Comparison of ENCODE assay signal across 26 cellular contexts in the genomic region with DNA sequence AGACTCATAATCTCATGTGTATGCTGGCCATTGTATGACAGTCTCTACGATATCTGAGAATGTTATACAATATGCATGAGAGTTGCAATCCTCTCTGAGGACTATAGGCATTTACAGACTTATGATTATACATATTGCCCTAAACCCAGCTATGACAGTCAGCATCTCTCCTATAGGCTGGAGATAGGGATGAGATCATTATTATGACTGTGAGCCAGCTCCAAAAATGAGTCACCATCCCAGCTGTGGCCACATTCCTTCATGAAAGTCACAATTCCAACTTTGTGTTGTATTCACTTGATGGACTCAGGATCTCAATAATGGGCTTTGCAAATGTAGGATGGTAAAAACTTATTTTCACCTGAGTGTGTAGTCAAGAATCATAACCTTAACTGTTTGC.
DNase-seq lines count a peak whose midpoint lies in the region; ATAC-seq and TF ChIP-seq lines count a peak whose summit lies in the region.
"Had no signal": no experiment of that assay in that cellular context is flagged by ENCODE, and none has a peak within 500 bp of the region (broad histone marks: within the 10 kb centered on the region; RNA-seq: fewer than 3 reads in every experiment).

No MANE protein-coding gene starts in this region.

- H3K27ac Mint-ChIP-seq in CD4-positive, alpha-beta memory T cell, result no peak overlapping the region
- H3K27ac Mint-ChIP-seq: activated CD4-positive, alpha-beta memory T cell treated with anti-CD3 and anti-CD28 coated beads, Interleukin-2, amount 10 ng/mL, durations not matched to agents 7 days and 5 days; activated naive CD8-positive, alpha-beta T cell treated with anti-CD3 and anti-CD28 coated beads, Interleukin-2, amount 10 ng/mL, durations not matched to agents 7 days and 5 days; natural killer cell; T-helper 1 cell treated with Interleukin-12 subunit alpha and Interleukin-12 subunit beta and Interleukin-4 antibody, amounts not matched to agents 30 μg/mL and 1 μg/mL, for 36 hours; WTC11 had no signal

- no peak overlapping the region for H3K4me3 ChIP-seq in GM23248
- no peak overlapping the region for H3K4me3 ChIP-seq in foreskin fibroblast (ENCODE audit: low read depth in 1 of 2, low read length in 2 of 2)
- no peak overlapping the region for H3K4me3 ChIP-seq in CD4-positive, alpha-beta memory T cell (ENCODE audit: low read length in 2 of 2)
- H3K4me3 ChIP-seq: BLaER1 treated with 17β-estradiol and CSF1 and Interleukin-3, amounts not matched to agents 10 nM and 100 nM; esophagus squamous epithelium; vagina had no signal

- no peak overlapping the region for H3K9ac ChIP-seq in GM23248
- H3K9ac ChIP-seq: BLaER1 treated with 17β-estradiol and CSF1 and Interleukin-3, amounts not matched to agents 10 nM and 100 nM had no signal

- no peaks in the 10 kb centered on the region for H3K36me3 ChIP-seq in GM23248 (ENCODE audit: low read depth)
- no peaks in the 10 kb centered on the region for H3K36me3 ChIP-seq in CD4-positive, alpha-beta memory T cell (ENCODE audit: insufficient read depth, low read length)
- H3K36me3 ChIP-seq: BLaER1 treated with 17β-estradiol and CSF1 and Interleukin-3, amounts not matched to agents 10 nM and 100 nM; brain microvascular endothelial cell; esophagus squamous epithelium; vagina had no signal

- no peaks in the 10 kb centered on the region for H3K9me2 ChIP-seq in GM23248 (ENCODE audit: insufficient read depth)

- TF ChIP-seq CTCF in RWPE1 (conservative IDR thresholded peaks at IDR 0.05; ENCODE audit: low read depth) (no peak), foreskin fibroblast (IDR thresholded peaks at IDR 0.05; ENCODE audit: low read depth, low read length) (no peak)

- no peak overlapping the region for H2AFZ ChIP-seq in GM23248

- no peaks in the 10 kb centered on the region for H4K20me1 ChIP-seq in GM23248 (ENCODE audit: insufficient read depth)
- H4K20me1 ChIP-seq: BLaER1 treated with 17β-estradiol and CSF1 and Interleukin-3, amounts not matched to agents 10 nM and 100 nM had no signal

- no peaks in the 10 kb centered on the region for H3K36me3 Mint-ChIP-seq in CD4-positive, alpha-beta memory T cell
- H3K36me3 Mint-ChIP-seq: activated naive CD8-positive, alpha-beta T cell treated with anti-CD3 and anti-CD28 coated beads, Interleukin-2, amount 10 ng/mL, durations not matched to agents 7 days and 5 days; natural killer cell; WTC11 had no signal

- no peak for ATAC-seq in HG03280 (IDR thresholded peaks at IDR 0.05; ENCODE audit: unreplicated experiment)
- ATAC-seq: activated T-cell treated with anti-CD3 and anti-CD28 coated beads, Interleukin-2, amount 50 U/mL, for 4 hours; natural killer cell; WTC11 had no signal

- no peak overlapping the region for H3K4me3 Mint-ChIP-seq in CD4-positive, alpha-beta memory T cell
- H3K4me3 Mint-ChIP-seq: activated CD4-positive, alpha-beta memory T cell treated with anti-CD3 and anti-CD28 coated beads, Interleukin-2, amount 10 ng/mL, durations not matched to agents 7 days and 5 days; activated naive CD8-positive, alpha-beta T cell treated with anti-CD3 and anti-CD28 coated beads, Interleukin-2, amount 10 ng/mL, durations not matched to agents 7 days and 5 days; activated T-cell treated with anti-CD3 and anti-CD28 coated beads, Interleukin-2, amount 50 U/mL, for 4 hours; natural killer cell; T-helper 1 cell treated with Interleukin-12 subunit alpha and Interleukin-12 subunit beta and Interleukin-4 antibody, amounts not matched to agents 30 μg/mL and 1 μg/mL, for 36 hours; WTC11 had no signal

- H3K27ac ChIP-seq in GM23248 (no peak overlapping the region), RWPE1 (no peak overlapping the region)
- no peak overlapping the region for H3K27ac ChIP-seq in CD4-positive, alpha-beta memory T cell (ENCODE audit: low read depth, low read length)
- H3K27ac ChIP-seq: BLaER1 treated with 17β-estradiol and CSF1 and Interleukin-3, amounts not matched to agents 10 nM and 100 nM; brain microvascular endothelial cell; esophagus squamous epithelium; vagina had no signal

- POLR2A ChIA-PET in RWPE1 (lab: Yijun Ruan, JAX; ENCODE audit: low non-redundant PET), result no interaction called here
- POLR2A ChIA-PET in CD4-positive, alpha-beta memory T cell (lab: Charles Lee; ENCODE audit: partially characterized antibody), result no interaction called here

- H3K4me1 ChIP-seq in GM23248 (ENCODE audit: insufficient read depth), result peaks cover 8% of the 10 kb centered on the region; the same call in 1 of the 2 replicates
- no peaks in the 10 kb centered on the region for H3K4me1 ChIP-seq in CD4-positive, alpha-beta memory T cell (ENCODE audit: insufficient read depth, low read length)
- H3K4me1 ChIP-seq: BLaER1 treated with 17β-estradiol and CSF1 and Interleukin-3, amounts not matched to agents 10 nM and 100 nM; esophagus squamous epithelium; vagina had no signal

- CTCF ChIA-PET in RWPE1 (lab: Yijun Ruan, JAX), result no interaction called here
- CTCF ChIA-PET in CD4-positive, alpha-beta memory T cell (lab: Charles Lee; ENCODE audit: partially characterized antibody), result no interaction called here

- no peaks in the 10 kb centered on the region for H3K79me2 ChIP-seq in GM23248 (ENCODE audit: insufficient read depth)

- H3K9me3 ChIP-seq in GM23248 (ENCODE audit: low read depth), result no peaks in the 10 kb centered on the region
- no peaks in the 10 kb centered on the region for H3K9me3 ChIP-seq in CD4-positive, alpha-beta memory T cell (ENCODE audit: control insufficient read depth in 1 of 2, low read length in 2 of 2)
- H3K9me3 ChIP-seq: BLaER1 treated with 17β-estradiol and CSF1 and Interleukin-3, amounts not matched to agents 10 nM and 100 nM; esophagus squamous epithelium; vagina had no signal

- in situ Hi-C loops in GM23248 (cut with MboI), result no loop called here
- in situ Hi-C loops in KBM-7 (cut with MboI; ENCODE audit: low pct_unique_long_range_greater_than_20kb, low sequenced_read_pairs), result no loop called here

- WGBS in GM23248 (ENCODE audit: low coverage in 1 of 2, low lambda C conversion rate in 2 of 2, missing lambda C conversion rate in 2 of 2), 2 experiments, result 29 to 38% methylated on average over 1 of the region's 1 CpG

- no peak overlapping the region for H3K4me2 ChIP-seq in GM23248 (ENCODE audit: unreplicated experiment)
- H3K4me2 ChIP-seq: BLaER1 treated with 17β-estradiol and CSF1 and Interleukin-3, amounts not matched to agents 10 nM and 100 nM had no signal

- H3K27me3 ChIP-seq in GM23248 (replicated peaks; ENCODE audit: insufficient read depth), result no peaks in the 10 kb centered on the region
- no peaks in the 10 kb centered on the region for H3K27me3 ChIP-seq in CD4-positive, alpha-beta memory T cell (ENCODE audit: insufficient read depth, low read length)
- H3K27me3 ChIP-seq: BLaER1 treated with 17β-estradiol and CSF1 and Interleukin-3, amounts not matched to agents 10 nM and 100 nM; brain microvascular endothelial cell; esophagus squamous epithelium; vagina had no signal

- peak; percentile 77 for DNase-seq in GM23248
- DNase-seq in RWPE1 (ENCODE audit: low spot score), result peak; percentile 1
- DNase-seq in foreskin fibroblast, result peak; percentile 56 to 85
- DNase-seq in stromal cell of bone marrow (ENCODE audit: low read depth), result peak; percentile 16
- DNase-seq in CD4-positive, alpha-beta memory T cell, result no peak
- no peak for DNase-seq in KBM-7
- DNase-seq: activated CD4-positive, alpha-beta memory T cell treated with anti-CD3 and anti-CD28 coated beads, Interleukin-2, amount 10 ng/mL, durations not matched to agents 7 days and 5 days; activated naive CD8-positive, alpha-beta T cell treated with anti-CD3 and anti-CD28 coated beads, Interleukin-2, amount 10 ng/mL, durations not matched to agents 7 days and 5 days; activated T-cell treated with anti-CD3 and anti-CD28 coated beads, Interleukin-2, amount 50 U/mL, for 4 hours; brain microvascular endothelial cell; DMS 273 treated with DMSO at 0.1 percent for 48 hours; esophagus squamous epithelium; hippocampal formation; IMR-90; mammary epithelial cell; natural killer cell; NCI-H187 treated with DMSO at 0.1 percent for 48 hours; NCI-H510A treated with DMSO at 0.1 percent for 48 hours; SIG-M5; stimulated activated CD8-positive, alpha-beta memory T cell treated with anti-CD3 and anti-CD28 coated beads, Interleukin-4, amount 100 ng/mL, for 48 hours; substantia nigra had no signal

- H3K27me3 Mint-ChIP-seq in CD4-positive, alpha-beta memory T cell, result no peaks in the 10 kb centered on the region
- H3K27me3 Mint-ChIP-seq: activated CD4-positive, alpha-beta memory T cell treated with anti-CD3 and anti-CD28 coated beads, Interleukin-2, amount 10 ng/mL, durations not matched to agents 7 days and 5 days; activated naive CD8-positive, alpha-beta T cell treated with anti-CD3 and anti-CD28 coated beads, Interleukin-2, amount 10 ng/mL, durations not matched to agents 7 days and 5 days had no signal

- H3K9me3 Mint-ChIP-seq in CD4-positive, alpha-beta memory T cell, result no peaks in the 10 kb centered on the region
- H3K9me3 Mint-ChIP-seq: activated CD4-positive, alpha-beta memory T cell treated with anti-CD3 and anti-CD28 coated beads, Interleukin-2, amount 10 ng/mL, durations not matched to agents 7 days and 5 days; activated naive CD8-positive, alpha-beta T cell treated with anti-CD3 and anti-CD28 coated beads, Interleukin-2, amount 10 ng/mL, durations not matched to agents 7 days and 5 days; activated T-cell treated with anti-CD3 and anti-CD28 coated beads, Interleukin-2, amount 50 U/mL, for 4 hours; natural killer cell; T-helper 1 cell treated with Interleukin-12 subunit alpha and Interleukin-12 subunit beta and Interleukin-4 antibody, amounts not matched to agents 30 μg/mL and 1 μg/mL, for 36 hours; WTC11 had no signal

- H3K4me1 Mint-ChIP-seq in CD4-positive, alpha-beta memory T cell, result no peaks in the 10 kb centered on the region
- H3K4me1 Mint-ChIP-seq: activated CD4-positive, alpha-beta memory T cell treated with anti-CD3 and anti-CD28 coated beads, Interleukin-2, amount 10 ng/mL, durations not matched to agents 7 days and 5 days; activated naive CD8-positive, alpha-beta T cell treated with anti-CD3 and anti-CD28 coated beads, Interleukin-2, amount 10 ng/mL, durations not matched to agents 7 days and 5 days; natural killer cell; WTC11 had no signal

- intact Hi-C loops in CD4-positive, alpha-beta memory T cell (cut with micrococcal nuclease), result no loop called here

- H3F3A ChIP-seq in GM23248 (ENCODE audit: insufficient read depth), result peaks cover 6% of the 10 kb centered on the region; the same call in 1 of the 2 replicates

Comparison
In these comparisons a context has a peak if more than half of its experiments do, and no peak if none do; other contexts are left out.
1. DNase-seq: peak in GM23248 (single experiment), RWPE1 (single experiment), foreskin fibroblast (2 of 2) and stromal cell of bone marrow (single experiment); none in CD4-positive, alpha-beta memory T cell (0 of 5) and KBM-7 (single experiment).